In the genomic region with DNA sequence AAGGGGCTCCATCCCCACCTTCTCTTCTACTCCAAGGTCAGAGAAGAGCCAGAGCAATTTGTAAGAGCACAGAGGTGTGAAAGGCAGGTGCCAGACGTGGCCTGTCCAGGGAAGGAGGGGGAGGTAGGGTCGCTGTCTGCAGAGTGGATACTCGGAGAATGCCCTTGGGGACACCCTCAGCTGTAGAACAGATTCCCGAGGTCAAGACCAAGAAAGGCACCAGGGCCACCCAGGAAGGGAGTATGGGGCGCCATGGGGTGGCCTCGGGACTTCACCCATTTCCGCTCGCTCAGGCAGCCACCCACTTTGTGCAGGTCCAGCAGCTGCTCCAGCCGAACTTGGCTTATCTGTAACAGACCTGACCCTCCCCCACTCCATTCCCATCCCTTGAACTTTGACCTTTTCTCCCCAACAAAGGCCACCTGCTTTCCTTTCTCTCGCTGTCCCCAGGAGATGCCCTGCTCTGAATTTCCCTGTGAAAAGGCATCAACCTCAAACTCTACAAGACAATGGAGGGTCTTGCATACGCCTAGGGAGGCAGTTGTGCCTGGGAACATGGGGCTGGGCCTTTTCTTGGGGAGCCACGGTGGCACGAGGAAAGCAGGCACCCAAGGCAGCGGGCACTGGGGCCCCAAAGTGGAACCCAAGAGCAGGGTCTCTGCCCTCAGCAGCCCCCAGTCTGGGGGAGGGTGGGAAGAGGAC, we compare ENCODE assay signal across 1 cellular context.
TF ChIP-seq lines count a peak whose summit lies in the region.

No MANE protein-coding gene starts in this region.

TF ChIP-seq in HepG2, 621 proteins besides CTCF, POLR2A, EP300 and RAD21 (continued from another document and continues in another):
- TF ChIP-seq CEBPZ (IDR thresholded peaks at IDR 0.05; ENCODE audit: low read length) (no peak), ZNF484 (CRISPR knock-in tag; IDR thresholded peaks at IDR 0.05; ENCODE audit: borderline replicate concordance, low read depth) (no peak), KMT2B (CRISPR knock-in tag; IDR thresholded peaks at IDR 0.05) (peak; percentile 53; the same call in 1 of the 2 replicates), ZFP62 (CRISPR knock-in tag; IDR thresholded peaks at IDR 0.05) (no peak), ZNF451 (CRISPR knock-in tag; IDR thresholded peaks at IDR 0.05) (no peak), NCOA2 (CRISPR knock-in tag; IDR thresholded peaks at IDR 0.05) (0 out of 2 replicates have a peak, but pooled peaks have one; percentile 51), KDM5B (CRISPR knock-in tag; IDR thresholded peaks at IDR 0.05; ENCODE audit: borderline replicate concordance) (no peak; the same call in 1 of the 2 replicates), GABPA (IDR thresholded peaks at IDR 0.05; ENCODE audit: low read depth, low read length) (no peak), GABPA (CRISPR knock-in tag; IDR thresholded peaks at IDR 0.05; ENCODE audit: low read depth) (0 out of 2 replicates have a peak, but pooled peaks have one; percentile 10), ZNF775 (CRISPR knock-in tag; IDR thresholded peaks at IDR 0.05; ENCODE audit: borderline replicate concordance) (no peak), SRY (CRISPR knock-in tag; IDR thresholded peaks at IDR 0.05) (no peak), ZNF383 (CRISPR knock-in tag; IDR thresholded peaks at IDR 0.05; ENCODE audit: borderline replicate concordance) (no peak), JUN (CRISPR knock-in tag; IDR thresholded peaks at IDR 0.05) (no peak), NFIC (IDR thresholded peaks at IDR 0.05; ENCODE audit: low read length) (no peak), ZFP1 (CRISPR knock-in tag; IDR thresholded peaks at IDR 0.05) (0 out of 2 replicates have a peak, but pooled peaks have one; percentile 42), ZNF44 (CRISPR knock-in tag; IDR thresholded peaks at IDR 0.05) (no peak), ZNF790 (CRISPR knock-in tag; IDR thresholded peaks at IDR 0.05; ENCODE audit: borderline replicate concordance) (no peak), TOPORS (CRISPR knock-in tag; IDR thresholded peaks at IDR 0.05) (no peak), HINFP (CRISPR knock-in tag; IDR thresholded peaks at IDR 0.05; ENCODE audit: low read depth) (0 out of 2 replicates have a peak, but pooled peaks have one; percentile 23), ATF6 (CRISPR knock-in tag; conservative IDR thresholded peaks at IDR 0.05) (no peak), ZNF230 (CRISPR knock-in tag; IDR thresholded peaks at IDR 0.05) (0 out of 2 replicates have a peak, but pooled peaks have one; percentile 45), DNMT3B (CRISPR knock-in tag; conservative IDR thresholded peaks at IDR 0.05) (no peak), ZNF629 (CRISPR knock-in tag; conservative IDR thresholded peaks at IDR 0.05) (no peak), NCOA5 (CRISPR knock-in tag; IDR thresholded peaks at IDR 0.05) (no peak), PPARG (CRISPR knock-in tag; conservative IDR thresholded peaks at IDR 0.05) (peak; percentile 27; the same call in 1 of the 2 replicates), ZNF770 (CRISPR knock-in tag; IDR thresholded peaks at IDR 0.05) (no peak), ZFX (CRISPR knock-in tag; IDR thresholded peaks at IDR 0.05; ENCODE audit: low read depth) (peak; percentile 59), SYNCRIP (IDR thresholded peaks at IDR 0.05; ENCODE audit: insufficient read depth, low read depth, low read length) (no peak), PHF8 (CRISPR knock-in tag; IDR thresholded peaks at IDR 0.05) (no peak), CHD4 (IDR thresholded peaks at IDR 0.05; ENCODE audit: borderline replicate concordance, low read length) (no peak), ZKSCAN1 (IDR thresholded peaks at IDR 0.05; ENCODE audit: low read length) (no peak), ZFP36L2 (CRISPR knock-in tag; IDR thresholded peaks at IDR 0.05) (no peak), ZFYVE20 (CRISPR knock-in tag; IDR thresholded peaks at IDR 0.05; ENCODE audit: borderline replicate concordance, low read depth) (no peak), GZF1 (CRISPR knock-in tag; IDR thresholded peaks at IDR 0.05) (no peak), ARID4A (CRISPR knock-in tag; IDR thresholded peaks at IDR 0.05; ENCODE audit: borderline replicate concordance) (peak; percentile 64; the same call in 1 of the 2 replicates), ZNF7 (CRISPR knock-in tag; IDR thresholded peaks at IDR 0.05) (no peak), E2F2 (CRISPR knock-in tag; IDR thresholded peaks at IDR 0.05; ENCODE audit: borderline replicate concordance) (no peak), RELA (CRISPR knock-in tag; IDR thresholded peaks at IDR 0.05) (0 out of 2 replicates have a peak, but pooled peaks have one; percentile 30)
- TF ChIP-seq, protein P1, sequence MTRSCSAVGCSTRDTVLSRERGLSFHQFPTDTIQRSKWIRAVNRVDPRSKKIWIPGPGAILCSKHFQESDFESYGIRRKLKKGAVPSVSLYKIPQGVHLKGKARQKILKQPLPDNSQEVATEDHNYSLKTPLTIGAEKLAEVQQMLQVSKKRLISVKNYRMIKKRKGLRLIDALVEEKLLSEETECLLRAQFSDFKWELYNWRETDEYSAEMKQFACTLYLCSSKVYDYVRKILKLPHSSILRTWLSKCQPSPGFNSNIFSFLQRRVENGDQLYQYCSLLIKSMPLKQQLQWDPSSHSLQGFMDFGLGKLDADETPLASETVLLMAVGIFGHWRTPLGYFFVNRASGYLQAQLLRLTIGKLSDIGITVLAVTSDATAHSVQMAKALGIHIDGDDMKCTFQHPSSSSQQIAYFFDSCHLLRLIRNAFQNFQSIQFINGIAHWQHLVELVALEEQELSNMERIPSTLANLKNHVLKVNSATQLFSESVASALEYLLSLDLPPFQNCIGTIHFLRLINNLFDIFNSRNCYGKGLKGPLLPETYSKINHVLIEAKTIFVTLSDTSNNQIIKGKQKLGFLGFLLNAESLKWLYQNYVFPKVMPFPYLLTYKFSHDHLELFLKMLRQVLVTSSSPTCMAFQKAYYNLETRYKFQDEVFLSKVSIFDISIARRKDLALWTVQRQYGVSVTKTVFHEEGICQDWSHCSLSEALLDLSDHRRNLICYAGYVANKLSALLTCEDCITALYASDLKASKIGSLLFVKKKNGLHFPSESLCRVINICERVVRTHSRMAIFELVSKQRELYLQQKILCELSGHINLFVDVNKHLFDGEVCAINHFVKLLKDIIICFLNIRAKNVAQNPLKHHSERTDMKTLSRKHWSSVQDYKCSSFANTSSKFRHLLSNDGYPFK (CRISPR knock-in tag; IDR thresholded peaks at IDR 0.05; ENCODE audit: borderline replicate concordance), result peak; percentile 48; the same call in 1 of the 2 replicates
- TF ChIP-seq, protein P2, sequence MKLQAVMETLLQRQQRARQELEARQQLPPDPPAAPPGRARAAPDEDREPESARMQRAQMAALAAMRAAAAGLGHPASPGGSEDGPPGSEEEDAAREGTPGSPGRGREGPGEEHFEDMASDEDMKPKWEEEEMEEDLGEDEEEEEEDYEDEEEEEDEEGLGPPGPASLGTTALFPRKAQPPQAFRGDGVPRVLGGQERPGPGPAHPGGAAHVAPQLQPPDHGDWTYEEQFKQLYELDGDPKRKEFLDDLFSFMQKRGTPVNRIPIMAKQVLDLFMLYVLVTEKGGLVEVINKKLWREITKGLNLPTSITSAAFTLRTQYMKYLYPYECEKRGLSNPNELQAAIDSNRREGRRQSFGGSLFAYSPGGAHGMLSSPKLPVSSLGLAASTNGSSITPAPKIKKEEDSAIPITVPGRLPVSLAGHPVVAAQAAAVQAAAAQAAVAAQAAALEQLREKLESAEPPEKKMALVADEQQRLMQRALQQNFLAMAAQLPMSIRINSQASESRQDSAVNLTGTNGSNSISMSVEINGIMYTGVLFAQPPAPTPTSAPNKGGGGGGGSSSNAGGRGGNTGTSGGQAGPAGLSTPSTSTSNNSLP (IDR thresholded peaks at IDR 0.05; ENCODE audit: low read depth, low read length), result no peak
